ENCODE assay signal across 16 cellular contexts in the genomic region with DNA sequence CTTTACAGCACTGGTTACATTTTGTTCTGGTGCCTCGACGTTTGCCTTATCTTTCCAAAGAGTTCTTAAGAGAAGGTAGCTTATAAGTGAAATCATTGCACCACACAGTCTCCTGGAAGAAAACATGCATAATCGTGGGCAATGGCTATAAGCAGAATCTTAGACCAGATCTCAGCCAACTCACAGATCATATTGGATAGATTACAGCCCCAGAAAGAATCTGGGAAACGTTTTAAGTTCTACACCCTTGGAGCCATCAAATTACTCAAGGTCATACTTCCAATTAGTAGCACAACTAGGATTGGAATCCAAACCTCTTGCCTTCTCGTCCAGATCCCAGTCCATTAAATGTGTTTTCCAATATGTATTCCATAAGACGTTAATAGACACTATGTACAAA. TPM values are rescaled to one million over a fixed set of nuclear protein-coding genes. Genes with fewer than 3 reads are reported as not detected.
A peak's percentile ranks its signal among the peaks of the same experiment; 100 is the strongest.
DNase-seq lines count a peak whose midpoint lies in the region; ATAC-seq and TF ChIP-seq lines count a peak whose summit lies in the region.
"Had no signal": no experiment of that assay in that cellular context is flagged by ENCODE, and none has a peak within 500 bp of the region (broad histone marks: within the 10 kb centered on the region; RNA-seq: fewer than 3 reads in every experiment).

No MANE protein-coding gene starts in this region.

- no peak overlapping the region; the same call in 1 of the 2 replicates for H3K9ac ChIP-seq in OCI-LY1 (ENCODE audit: low read length)
- H3K9ac ChIP-seq: SK-N-SH had no signal

- H3K79me2 ChIP-seq in OCI-LY1 (ENCODE audit: insufficient read depth, low read length): no peaks in the 10 kb centered on the region

- H3K27ac ChIP-seq in OCI-LY1 (ENCODE audit: low read depth, low read length, poor library complexity, severe bottlenecking) (peak overlapping the region; percentile 98), body of pancreas (peak overlapping the region in 3 of 4 donors; percentile 33 to 95 (median 60))

- H3K27me3 ChIP-seq in OCI-LY1 (ENCODE audit: insufficient read depth, low read length) (no peaks in the 10 kb centered on the region), body of pancreas (no peaks in the 10 kb centered on the region)
- H3K27me3 ChIP-seq: BE2C had no signal

- no peak overlapping the region for H3K4me3 Mint-ChIP-seq in CD14-positive monocyte
- no peak overlapping the region for H3K4me3 Mint-ChIP-seq in natural killer cell
- H3K4me3 Mint-ChIP-seq: activated T-cell treated with anti-CD3 and anti-CD28 coated beads, Interleukin-2, amount 50 U/mL, for 4 hours had no signal

- peaks cover 7% of the 10 kb centered on the region; the same call in 1 of the 2 replicates for H3F3A ChIP-seq in OCI-LY1 (ENCODE audit: insufficient read depth, low read length)

- H3K9me3 ChIP-seq in OCI-LY1 (ENCODE audit: low read length): no peaks in the 10 kb centered on the region
- no peaks in the 10 kb centered on the region for H3K9me3 ChIP-seq in body of pancreas
- H3K9me3 ChIP-seq: BE2C, mucosa of descending colon, SK-N-SH had no signal

- H3K36me3 Mint-ChIP-seq in CD14-positive monocyte (peaks cover 0 to 2% of the 10 kb centered on the region in 2 donors), natural killer cell (no peaks in the 10 kb centered on the region)
- H3K36me3 Mint-ChIP-seq: brain had no signal

- no peaks in the 10 kb centered on the region for H3K36me3 ChIP-seq in OCI-LY1 (ENCODE audit: insufficient read depth, low read length)
- H3K36me3 ChIP-seq in body of pancreas (replicated peaks in 1 of 2; ENCODE audit: insufficient read depth in 1 of 2, low read depth in 2 of 2): no peaks in the 10 kb centered on the region
- H3K36me3 ChIP-seq: BE2C had no signal

- H3K4me3 ChIP-seq in OCI-LY1 (ENCODE audit: low read depth, low read length, poor library complexity, severe bottlenecking): no peak overlapping the region
- H3K4me3 ChIP-seq in body of pancreas: no peak overlapping the region
- H3K4me3 ChIP-seq: mucosa of descending colon had no signal

- intact Hi-C loops in CD14-positive monocyte (cut with micrococcal nuclease): loop anchor here in 1 of 2 donors (1.0 kb wide), 1 partner anchor 9 kb away; no protein-coding TSS in a partner anchor
- intact Hi-C loops in body of pancreas (cut with DNase I): no loop called here
- intact Hi-C loops in natural killer cell (cut with micrococcal nuclease): no loop called here

- no peak for DNase-seq in CD14-positive monocyte (ENCODE audit: low spot score)
- DNase-seq in body of pancreas: no peak
- DNase-seq in natural killer cell: no peak
- DNase-seq in NCI-H187 treated with DMSO at 0.1 percent for 48 hours (lab: John Stamatoyannopoulos, UW): no peak
- DNase-seq in left lobe of liver (ENCODE audit: low spot score): no peak
- DNase-seq in pons (ENCODE audit: low spot score): no peak
- DNase-seq in central memory CD4-positive, alpha-beta T cell: no peak
- DNase-seq: activated T-cell treated with anti-CD3 and anti-CD28 coated beads, Interleukin-2, amount 50 U/mL, for 4 hours; BE2C; effector CD8-positive, alpha-beta T cell; EL; mucosa of descending colon; NCI-H1105; SK-N-SH had no signal

- H3K9me2 ChIP-seq in OCI-LY1 (ENCODE audit: low read depth, low read length): no peaks in the 10 kb centered on the region
- H3K9me2 ChIP-seq: SK-N-SH had no signal

- TF ChIP-seq CTCF in CD14-positive monocyte (IDR thresholded peaks at IDR 0.05) (no peak), OCI-LY1 (IDR thresholded peaks at IDR 0.05; ENCODE audit: low read length) (no peak), body of pancreas (IDR thresholded peaks at IDR 0.05) (no peak), natural killer cell (IDR thresholded peaks at IDR 0.05) (no peak)

- no peak overlapping the region for H3K4me2 ChIP-seq in OCI-LY1 (ENCODE audit: low read length)
- H3K4me2 ChIP-seq: SK-N-SH had no signal

- TF ChIP-seq POLR2A in body of pancreas (IDR thresholded peaks at IDR 0.05): no peak

- peak overlapping the region; percentile 95 to 99 (median 97) for H3K27ac Mint-ChIP-seq in CD14-positive monocyte
- H3K27ac Mint-ChIP-seq in natural killer cell: peak overlapping the region; percentile 96 to 98

- H3K4me1 Mint-ChIP-seq in CD14-positive monocyte: peaks cover 95% of the 10 kb centered on the region
- peaks cover 85 to 92% of the 10 kb centered on the region in 2 donors for H3K4me1 Mint-ChIP-seq in natural killer cell

- H2AFZ ChIP-seq in OCI-LY1 (ENCODE audit: low read length): no peak overlapping the region

- H3K9me3 Mint-ChIP-seq in CD14-positive monocyte (no peaks in the 10 kb centered on the region), natural killer cell (no peaks in the 10 kb centered on the region)
- H3K9me3 Mint-ChIP-seq: activated T-cell treated with anti-CD3 and anti-CD28 coated beads, Interleukin-2, amount 50 U/mL, for 4 hours; brain had no signal

- H3K4me1 ChIP-seq in OCI-LY1 (ENCODE audit: insufficient read depth, low read length, severe bottlenecking) (peaks cover 95% of the 10 kb centered on the region), body of pancreas (peaks cover 87% of the 10 kb centered on the region)

- H3K27me3 Mint-ChIP-seq in CD14-positive monocyte (ENCODE audit: low read depth in 3 of 3) (peaks cover 0 to 3% (median 0%) of the 10 kb centered on the region in 3 donors), natural killer cell (ENCODE audit: low read depth in 2 of 2) (no peaks in the 10 kb centered on the region)
- H3K27me3 Mint-ChIP-seq: brain had no signal

- no peaks in the 10 kb centered on the region for H4K20me1 ChIP-seq in OCI-LY1 (ENCODE audit: insufficient read depth, low read length)

- ATAC-seq in body of pancreas (no peak), natural killer cell (no peak), left lobe of liver (no peak)
- ATAC-seq: activated T-cell treated with anti-CD3 and anti-CD28 coated beads, Interleukin-2, amount 50 U/mL, for 4 hours; mucosa of descending colon had no signal

- 57 to 65% methylated on average over 6 of the region's 6 CpGs for WGBS in body of pancreas, 2 donors

RNA-seq across cellular contexts. Expression of a gene that starts 8.8 kb away (rescaled TPM):
- polyA plus RNA-seq in CD14-positive monocyte: 10 to 100 TPM; 48.6 to 53.4 TPM
- total RNA-seq in body of pancreas (100 to 1,000 TPM; 332 to 458 TPM), natural killer cell (100 to 1,000 TPM; 199 to 241 (median 222) TPM), left lobe of liver (30.3 TPM)

RNA-seq across cellular contexts. Expression of a gene that starts 56.0 kb away (rescaled TPM):
- polyA plus RNA-seq in CD14-positive monocyte: 10 to 100 TPM; 26.6 to 41.1 TPM
- total RNA-seq in body of pancreas (10 to 100 TPM in 1 of 2 donors, 1 to 10 TPM in 1; 2.0 to 22.3 TPM), natural killer cell (10 to 100 TPM; 27.2 to 58.6 (median 27.7) TPM), left lobe of liver (11.1 TPM)

RNA-seq across cellular contexts. Expression of a gene that starts 56.4 kb away (rescaled TPM):
- 10 to 100 TPM; 68.9 to 69.9 TPM for polyA plus RNA-seq in CD14-positive monocyte
- total RNA-seq in body of pancreas (10 to 100 TPM; 24.1 to 26.0 TPM), natural killer cell (10 to 100 TPM; 81.8 to 87.6 (median 85.7) TPM), left lobe of liver (20.3 TPM)
